In the genomic region with DNA sequence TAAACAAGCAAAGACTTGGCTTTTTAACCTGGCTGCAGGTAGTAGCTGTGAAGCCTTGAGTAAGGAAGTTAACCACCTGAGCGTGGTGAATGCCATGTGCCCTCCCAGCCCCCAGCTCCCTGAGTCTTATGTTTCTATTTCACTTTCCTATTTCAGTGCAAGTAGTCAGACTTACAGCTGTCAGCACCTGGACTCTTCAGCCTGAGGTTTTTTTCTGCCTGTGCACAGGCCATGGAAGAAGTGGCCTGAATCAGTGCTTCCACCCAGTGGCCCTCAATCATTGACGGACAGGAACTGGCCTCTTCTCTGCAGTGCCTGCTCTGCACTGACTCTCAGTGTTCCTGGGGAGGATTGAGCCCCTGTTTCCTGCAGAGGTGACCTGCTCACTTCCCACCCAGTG, we compare ENCODE assay signal across 17 cellular contexts.
DNase-seq lines count a peak whose midpoint lies in the region; ATAC-seq and TF ChIP-seq lines count a peak whose summit lies in the region.
"Had no signal": no experiment of that assay in that cellular context is flagged by ENCODE, and none has a peak within 500 bp of the region (broad histone marks: within the 10 kb centered on the region; RNA-seq: fewer than 3 reads in every experiment).

No MANE protein-coding gene starts in this region.

- H3K79me1 ChIP-seq in mesendoderm (ENCODE audit: low read length), result no peaks in the 10 kb centered on the region

- no peaks in the 10 kb centered on the region for H3K36me3 Mint-ChIP-seq in CD8-positive, alpha-beta T cell
- H3K36me3 Mint-ChIP-seq: CD14-positive monocyte, memory B cell had no signal

- intact Hi-C loops in CD8-positive, alpha-beta T cell (cut with DNase I, micrococcal nuclease), result no loop called here

- H3K36me3 ChIP-seq in CD8-positive, alpha-beta T cell (ENCODE audit: insufficient read depth, low read length), result no peaks in the 10 kb centered on the region
- no peaks in the 10 kb centered on the region for H3K36me3 ChIP-seq in mesendoderm (ENCODE audit: control insufficient read depth, insufficient read depth, low read length)
- H3K36me3 ChIP-seq: gastroesophageal sphincter, neutrophil had no signal

- DNase-seq in fibroblast of villous mesenchyme (ENCODE audit: low read depth) (no peak), NCI-H69 (lab: John Stamatoyannopoulos, UW) (no peak), mesendoderm (no peak)
- DNase-seq in CD8-positive, alpha-beta T cell, result no peak
- DNase-seq: activated naive CD4-positive, alpha-beta T cell; body of pancreas; effector CD8-positive, alpha-beta T cell; stimulated activated naive CD8-positive, alpha-beta T cell treated with anti-CD3 and anti-CD28 coated beads, Interleukin-15, Interleukin-2, amounts not matched to agents 100 U/mL and 50 U/mL, for 24 hours had no signal

- H3K4me3 Mint-ChIP-seq in CD8-positive, alpha-beta T cell, result no peak overlapping the region
- H3K4me3 Mint-ChIP-seq: CD14-positive monocyte, memory B cell had no signal

- no peaks in the 10 kb centered on the region for H3K4me1 Mint-ChIP-seq in CD8-positive, alpha-beta T cell (ENCODE audit: low read depth)
- H3K4me1 Mint-ChIP-seq: CD14-positive monocyte, memory B cell had no signal

- H2AK5ac ChIP-seq in mesendoderm (ENCODE audit: low read length), result no peak overlapping the region

- no peak overlapping the region for H4K5ac ChIP-seq in mesendoderm (ENCODE audit: low read length)

- H4K8ac ChIP-seq in mesendoderm (ENCODE audit: low read depth, low read length), result no peak overlapping the region

- H3K23ac ChIP-seq in mesendoderm (ENCODE audit: low read length), result no peak overlapping the region

- no peak overlapping the region for H2BK15ac ChIP-seq in mesendoderm (replicated peaks; ENCODE audit: low read depth)

- H3K4me2 ChIP-seq in mesendoderm (ENCODE audit: low read length), result no peak overlapping the region

- H3K27me3 Mint-ChIP-seq in CD8-positive, alpha-beta T cell (ENCODE audit: low read depth), result no peaks in the 10 kb centered on the region
- H3K27me3 Mint-ChIP-seq: memory B cell had no signal

- H3K27ac Mint-ChIP-seq in CD8-positive, alpha-beta T cell, result no peak overlapping the region
- H3K27ac Mint-ChIP-seq: CD14-positive monocyte, memory B cell had no signal

- CTCF ChIA-PET in CD8-positive, alpha-beta T cell (lab: Charles Lee), result no interaction called here

- H3K27ac ChIP-seq in CD8-positive, alpha-beta T cell (ENCODE audit: low read depth, low read length), result no peak overlapping the region
- H3K27ac ChIP-seq in mesendoderm (ENCODE audit: low read depth, low read length), result no peak overlapping the region
- H3K27ac ChIP-seq: body of pancreas, gastroesophageal sphincter, neutrophil, VCaP had no signal

- H3K79me2 ChIP-seq in mesendoderm (ENCODE audit: control insufficient read depth, insufficient read depth, low read length), result no peaks in the 10 kb centered on the region

- peak; percentile 12 for TF ChIP-seq CTCF in fibroblast of villous mesenchyme (IDR thresholded peaks at IDR 0.05; ENCODE audit: insufficient read depth, low read depth, low read length)
- no peak for TF ChIP-seq CTCF in CD8-positive, alpha-beta T cell (IDR thresholded peaks at IDR 0.05)

- H2BK5ac ChIP-seq in mesendoderm (ENCODE audit: low read length), result no peak overlapping the region

- no peak overlapping the region for H3K4me3 ChIP-seq in fibroblast of villous mesenchyme (ENCODE audit: low read depth, low read length)
- H3K4me3 ChIP-seq in CD8-positive, alpha-beta T cell (ENCODE audit: low read depth, low read length), result no peak overlapping the region
- no peak overlapping the region for H3K4me3 ChIP-seq in mesendoderm (ENCODE audit: low read length)
- H3K4me3 ChIP-seq: body of pancreas, gastroesophageal sphincter had no signal

- H3K9ac ChIP-seq in mesendoderm (ENCODE audit: low read length), result no peak overlapping the region

- no peak overlapping the region for H3K56ac ChIP-seq in mesendoderm (ENCODE audit: low read length)

- no CpG with 5 or more reads among the region's 2 CpGs for WGBS in mesendoderm (ENCODE audit: extremely low coverage, insufficient coverage, low lambda C conversion rate)

- no peak overlapping the region for H3K4ac ChIP-seq in mesendoderm (ENCODE audit: low read depth, low read length)

- ATAC-seq in GM18511 (IDR thresholded peaks at IDR 0.05; ENCODE audit: unreplicated experiment), result peak; percentile 77
- peak; percentile 83 for ATAC-seq in GM21526 (IDR thresholded peaks at IDR 0.05; ENCODE audit: low FRiP score, unreplicated experiment)
- ATAC-seq in HG03354 (IDR thresholded peaks at IDR 0.05; ENCODE audit: poor library complexity, severe bottlenecking, unreplicated experiment), result peak; percentile 55
- no peak for ATAC-seq in CD8-positive, alpha-beta T cell
- ATAC-seq in HG03139 (IDR thresholded peaks at IDR 0.05; ENCODE audit: unreplicated experiment), result no peak
- ATAC-seq: body of pancreas; gastroesophageal sphincter; stimulated activated naive CD8-positive, alpha-beta T cell treated with anti-CD3 and anti-CD28 coated beads, Interleukin-15, Interleukin-2, amounts not matched to agents 100 U/mL and 50 U/mL, for 24 hours had no signal

- H3K27me3 ChIP-seq in CD8-positive, alpha-beta T cell (ENCODE audit: insufficient read depth, low read length), result no peaks in the 10 kb centered on the region
- H3K27me3 ChIP-seq in mesendoderm (ENCODE audit: insufficient read depth, low read length, poor library complexity), result no peaks in the 10 kb centered on the region
- H3K27me3 ChIP-seq: body of pancreas, neutrophil had no signal

- H3K9me3 Mint-ChIP-seq in CD8-positive, alpha-beta T cell, result peaks cover 13% of the 10 kb centered on the region

- H3K18ac ChIP-seq in mesendoderm (ENCODE audit: low read length), result no peak overlapping the region

- no peak overlapping the region for H2BK120ac ChIP-seq in mesendoderm (ENCODE audit: low read depth, low read length)

- POLR2A ChIA-PET in CD8-positive, alpha-beta T cell (lab: Charles Lee), result no interaction called here

- no peaks in the 10 kb centered on the region for H3K9me3 ChIP-seq in CD8-positive, alpha-beta T cell (ENCODE audit: low read length)
- H3K9me3 ChIP-seq: neutrophil had no signal

- no peaks in the 10 kb centered on the region for H3K4me1 ChIP-seq in CD8-positive, alpha-beta T cell (ENCODE audit: insufficient read depth, low read length)
- H3K4me1 ChIP-seq in mesendoderm (ENCODE audit: control insufficient read depth, low read depth, low read length), result no peaks in the 10 kb centered on the region
- H3K4me1 ChIP-seq: body of pancreas, gastroesophageal sphincter had no signal

Comparison
In these comparisons a context has a peak if more than half of its experiments do, and no peak if none do; other contexts are left out.
1. ATAC-seq: peak in GM18511 (single experiment), GM21526 (single experiment) and HG03354 (single experiment); none in CD8-positive, alpha-beta T cell (single experiment) and HG03139 (single experiment).